In the genomic region with DNA sequence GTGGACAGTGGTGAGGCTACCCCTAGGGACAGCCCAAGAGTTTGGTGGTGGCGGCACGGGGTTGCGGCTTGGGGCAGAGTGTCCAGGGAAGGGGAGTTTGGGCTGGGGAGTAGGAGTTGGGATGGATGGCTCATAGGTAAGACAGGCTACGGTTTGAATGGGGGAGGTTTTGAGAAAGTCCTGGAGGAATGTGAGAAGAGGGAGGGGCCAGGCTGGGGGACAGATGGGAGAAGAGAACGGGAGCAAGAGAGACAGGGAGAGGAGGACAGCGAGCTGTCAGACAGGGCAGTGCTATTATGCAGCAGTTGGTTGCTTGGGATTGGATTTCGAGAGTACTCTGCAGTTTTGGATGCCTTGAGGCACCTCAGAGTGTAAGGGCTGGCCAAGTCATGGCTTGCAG, we compare ENCODE assay signal across 29 cellular contexts. TPM values are rescaled to one million over a fixed set of nuclear protein-coding genes. Genes with fewer than 3 reads are reported as not detected.
"Had no signal": no experiment of that assay in that cellular context is flagged by ENCODE, and none has a peak within 500 bp of the region (broad histone marks: within the 10 kb centered on the region; RNA-seq: fewer than 3 reads in every experiment).

No MANE protein-coding gene starts in this region.

- H3K27ac Mint-ChIP-seq: activated CD4-positive, alpha-beta memory T cell treated with anti-CD3 and anti-CD28 coated beads for 36 hours; activated CD4-positive, alpha-beta T cell treated with anti-CD3 and anti-CD28 coated beads, Interleukin-2, amount 10 ng/mL, durations not matched to agents 24 days and 14 days; activated naive CD4-positive, alpha-beta T cell treated with anti-CD3 and anti-CD28 coated beads, Interleukin-2, amount 50 U/mL, for 24 hours; activated naive CD8-positive, alpha-beta T cell treated with anti-CD3 and anti-CD28 coated beads, Interleukin-2, amount 50 U/mL, for 24 hours; activated T-helper 17 cell treated with anti-CD3 and anti-CD28 coated beads, Interleukin-2, amount 50 U/mL, for 72 hours; memory B cell had no signal

- H3K27ac ChIP-seq: breast epithelium, esophagus squamous epithelium, heart right ventricle, neutrophil, ovary, psoas muscle, testis, transverse colon, uterus had no signal

- H3K9me3 ChIP-seq: esophagus squamous epithelium, neutrophil, ovary, psoas muscle, testis, transverse colon, uterus had no signal

- H3K4me3 ChIP-seq: breast epithelium, esophagus squamous epithelium, heart right ventricle, ovary, psoas muscle, testis, transverse colon, uterus had no signal

- H3K9me3 Mint-ChIP-seq: activated CD4-positive, alpha-beta T cell treated with anti-CD3 and anti-CD28 coated beads, Interleukin-2, amount 10 ng/mL, durations not matched to agents 24 days and 14 days had no signal

- ATAC-seq: activated CD4-positive, CD25-positive, alpha-beta regulatory T cell treated with anti-CD3 and anti-CD28 coated beads, Interleukin-2, amount 50 U/mL, for 24 hours; activated naive CD8-positive, alpha-beta T cell treated with anti-CD3 and anti-CD28 coated beads, Interleukin-2, amount 50 U/mL, for 24 hours; activated T-cell treated with anti-CD3 and anti-CD28 coated beads, Interleukin-2, amount 50 U/mL, for 4 hours; activated T-helper 17 cell treated with anti-CD3 and anti-CD28 coated beads, Interleukin-2, amount 50 U/mL, for 72 hours; heart right ventricle; naive thymus-derived CD8-positive, alpha-beta T cell; psoas muscle had no signal

- H3K4me3 Mint-ChIP-seq: activated CD4-positive, alpha-beta memory T cell treated with anti-CD3 and anti-CD28 coated beads for 36 hours; activated CD4-positive, alpha-beta T cell treated with anti-CD3 and anti-CD28 coated beads, Interleukin-2, amount 10 ng/mL, durations not matched to agents 24 days and 14 days; activated naive CD4-positive, alpha-beta T cell treated with anti-CD3 and anti-CD28 coated beads, Interleukin-2, amount 50 U/mL, for 24 hours; activated naive CD8-positive, alpha-beta T cell treated with anti-CD3 and anti-CD28 coated beads, Interleukin-2, amount 50 U/mL, for 24 hours; activated T-cell treated with anti-CD3 and anti-CD28 coated beads, Interleukin-2, amount 50 U/mL, for 4 hours; activated T-helper 17 cell treated with anti-CD3 and anti-CD28 coated beads, Interleukin-2, amount 50 U/mL, for 72 hours; central memory CD8-positive, alpha-beta T cell; memory B cell; naive thymus-derived CD8-positive, alpha-beta T cell had no signal

- H3K4me1 ChIP-seq: breast epithelium, esophagus squamous epithelium, heart right ventricle, psoas muscle, testis, transverse colon, uterus had no signal

- H3K27me3 ChIP-seq: breast epithelium, esophagus squamous epithelium, ovary, testis, transverse colon, uterus had no signal

- H3K36me3 ChIP-seq: breast epithelium, esophagus squamous epithelium, heart right ventricle, neutrophil, ovary, transverse colon, uterus had no signal

- H3K4me1 Mint-ChIP-seq: activated CD4-positive, alpha-beta T cell treated with anti-CD3 and anti-CD28 coated beads, Interleukin-2, amount 10 ng/mL, durations not matched to agents 24 days and 14 days; activated naive CD4-positive, alpha-beta T cell treated with anti-CD3 and anti-CD28 coated beads, Interleukin-2, amount 50 U/mL, for 24 hours; activated naive CD8-positive, alpha-beta T cell treated with anti-CD3 and anti-CD28 coated beads, Interleukin-2, amount 50 U/mL, for 24 hours; activated T-helper 17 cell treated with anti-CD3 and anti-CD28 coated beads, Interleukin-2, amount 50 U/mL, for 72 hours; central memory CD8-positive, alpha-beta T cell; memory B cell; naive thymus-derived CD8-positive, alpha-beta T cell had no signal

- DNase-seq: activated CD4-positive, alpha-beta memory T cell treated with anti-CD3 and anti-CD28 coated beads for 36 hours; activated CD4-positive, alpha-beta T cell treated with anti-CD3 and anti-CD28 coated beads, Interleukin-2, amount 10 ng/mL, durations not matched to agents 24 days and 14 days; activated naive CD8-positive, alpha-beta T cell treated with anti-CD3 and anti-CD28 coated beads, Interleukin-2, amount 50 U/mL, for 24 hours; activated T-cell treated with anti-CD3 and anti-CD28 coated beads, Interleukin-2, amount 50 U/mL, for 4 hours; dermis blood vessel endothelial cell; effector CD4-positive, alpha-beta T cell; esophagus squamous epithelium; foreskin melanocyte; heart right ventricle; psoas muscle; stimulated activated CD4-positive, alpha-beta T cell treated with anti-CD3 and anti-CD28 coated beads, Interleukin-15, amount 100 ng/mL, for 24 hours; stimulated activated CD4-positive, alpha-beta T cell treated with anti-CD3 and anti-CD28 coated beads, Interleukin-2, amount 100 ng/mL, for 24 hours; stimulated activated naive CD4-positive, alpha-beta T cell treated with Interleukin-2 at 50 U/mL for 16 hours; T-helper 1 cell; testis; transverse colon; uterus had no signal

- H3K36me3 Mint-ChIP-seq: activated CD4-positive, alpha-beta memory T cell treated with anti-CD3 and anti-CD28 coated beads for 36 hours had no signal

RNA-seq across cellular contexts. Expression of gene PSD2, which starts 24.5 kb away (rescaled TPM):
- total RNA-seq: activated CD4-positive, alpha-beta memory T cell treated with anti-CD3 and anti-CD28 coated beads for 36 hours; activated CD4-positive, alpha-beta T cell treated with anti-CD3 and anti-CD28 coated beads, Interleukin-2, amount 10 ng/mL, durations not matched to agents 24 days and 14 days; activated CD8-positive, alpha-beta memory T cell treated with anti-CD3 and anti-CD28 coated beads for 36 hours; activated T-cell treated with anti-CD3 and anti-CD28 coated beads, Interleukin-2, amount 50 U/mL, for 4 hours; activated T-helper 17 cell treated with anti-CD3 and anti-CD28 coated beads, Interleukin-2, amount 50 U/mL, for 72 hours; esophagus squamous epithelium; glomerular endothelial cell had no signal
- polyA plus RNA-seq: liver had no signal
